ENCODE assay signal across 8 cellular contexts in the genomic region with DNA sequence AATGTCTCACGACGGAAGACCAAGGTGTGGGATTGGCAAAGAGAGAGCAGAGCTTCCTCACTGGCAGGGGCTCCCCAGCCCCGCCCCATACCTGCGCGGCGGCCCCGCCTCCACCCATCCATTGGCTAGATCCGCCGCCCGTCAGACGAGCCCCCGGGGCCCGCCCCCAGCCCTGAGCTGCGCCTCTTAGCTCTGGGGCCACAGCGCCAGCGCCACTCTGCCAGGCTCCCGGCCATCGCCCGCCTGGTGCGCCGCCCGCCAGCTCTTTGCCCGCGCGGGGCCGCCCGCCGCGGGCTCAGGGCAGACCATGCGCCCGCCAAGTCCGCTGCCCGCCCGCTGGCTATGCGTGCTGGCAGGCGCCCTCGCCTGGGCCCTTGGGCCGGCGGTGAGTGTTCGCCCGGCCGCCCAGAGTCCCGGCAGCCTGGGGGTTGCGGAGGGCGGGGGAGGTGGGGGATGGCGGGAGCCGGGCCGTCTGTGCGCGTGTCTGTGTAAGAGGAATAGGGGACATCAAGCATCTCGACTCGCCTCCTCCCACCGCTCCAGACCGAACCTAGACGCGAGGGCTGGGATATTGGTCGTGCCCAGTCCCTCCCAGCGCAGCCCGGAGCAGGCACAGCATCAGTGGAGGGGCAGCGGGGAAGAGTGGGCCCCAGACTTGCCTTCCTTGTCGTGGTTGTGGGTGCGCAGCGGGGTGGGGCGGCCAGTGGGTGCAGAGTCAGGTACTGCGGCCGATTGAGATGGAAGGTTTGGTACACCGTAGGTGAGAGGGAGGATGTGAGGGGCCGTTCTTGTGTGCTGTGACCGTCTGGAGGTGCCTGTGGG. TPM values are rescaled to one million over a fixed set of nuclear protein-coding genes. Genes with fewer than 3 reads are reported as not detected.
DNase-seq lines count a peak whose midpoint lies in the region; ATAC-seq lines count a peak whose summit lies in the region.

A gene with protein sequence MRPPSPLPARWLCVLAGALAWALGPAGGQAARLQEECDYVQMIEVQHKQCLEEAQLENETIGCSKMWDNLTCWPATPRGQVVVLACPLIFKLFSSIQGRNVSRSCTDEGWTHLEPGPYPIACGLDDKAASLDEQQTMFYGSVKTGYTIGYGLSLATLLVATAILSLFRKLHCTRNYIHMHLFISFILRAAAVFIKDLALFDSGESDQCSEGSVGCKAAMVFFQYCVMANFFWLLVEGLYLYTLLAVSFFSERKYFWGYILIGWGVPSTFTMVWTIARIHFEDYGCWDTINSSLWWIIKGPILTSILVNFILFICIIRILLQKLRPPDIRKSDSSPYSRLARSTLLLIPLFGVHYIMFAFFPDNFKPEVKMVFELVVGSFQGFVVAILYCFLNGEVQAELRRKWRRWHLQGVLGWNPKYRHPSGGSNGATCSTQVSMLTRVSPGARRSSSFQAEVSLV (plus strand): TSS at position 215 of the 822 bp plus-strand sequence. CDS start 93 bp downstream, at position 308.

- ATAC-seq in GM18861 (IDR thresholded peaks at IDR 0.05; ENCODE audit: unreplicated experiment) (peak; percentile 93), HG03097 (IDR thresholded peaks at IDR 0.05; ENCODE audit: low FRiP score, unreplicated experiment) (peak; percentile 91)

- peak; percentile 98 for DNase-seq in 8988T
- peak; percentile 86 for DNase-seq in NCI-H345 (lab: John Stamatoyannopoulos, UW)
- peak; percentile 93 for DNase-seq in activated CD4-positive, alpha-beta T cell treated with anti-CD3 and anti-CD28 coated beads, Interleukin-2, amount 50 U/mL, for 4 hours
- DNase-seq in dermis blood vessel endothelial cell, result peak; percentile 51
- peak; percentile 70 for DNase-seq in medulla oblongata (ENCODE audit: extremely low spot score)
- DNase-seq in stimulated activated CD4-positive, alpha-beta T cell treated with anti-CD3 and anti-CD28 coated beads, TNF-alpha, amount 100 ng/mL, for 48 hours (ENCODE audit: low read depth in 3 of 3), result peak; percentile 75 to 90 (median 84)

RNA-seq across cellular contexts. Expression of the gene that starts here (rescaled TPM):
- 0.23 and 0.85 TPM in 2 replicates for total RNA-seq in dermis blood vessel endothelial cell

Comparison
In these comparisons a context has a peak if more than half of its experiments do, and no peak if none do; other contexts are left out.
1. Peak in every context shown above with its lines: DNase-seq and ATAC-seq.
2. Peak in DNase-seq in dermis blood vessel endothelial cell; RNA of the gene not detected or under 1 TPM.